22 cellular contexts compared by ENCODE assay signal in the genomic region with DNA sequence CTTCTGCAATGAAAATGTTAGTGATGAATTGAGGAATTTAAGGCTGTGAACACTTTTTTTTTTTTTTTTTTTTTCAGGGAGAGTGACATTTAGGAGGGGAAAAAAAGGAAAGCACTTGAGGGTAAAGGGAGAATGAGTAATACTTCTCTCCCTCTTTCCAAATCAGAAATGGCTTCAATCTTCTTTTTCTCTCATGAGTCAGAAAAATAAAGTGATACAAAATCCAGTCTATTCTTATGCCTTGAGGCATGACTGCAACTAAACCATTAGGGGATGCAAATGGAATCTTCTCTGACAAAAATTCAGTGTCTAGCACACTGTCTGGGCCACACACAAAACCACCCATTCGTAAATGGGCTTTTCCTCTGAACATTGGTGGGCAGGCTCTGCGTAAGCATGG. TPM values are rescaled to one million over a fixed set of nuclear protein-coding genes. Genes with fewer than 3 reads are reported as not detected.
DNase-seq lines count a peak whose midpoint lies in the region; ATAC-seq, FAIRE-seq and TF ChIP-seq lines count a peak whose summit lies in the region.
"Had no signal": no experiment of that assay in that cellular context is flagged by ENCODE, and none has a peak within 500 bp of the region (broad histone marks: within the 10 kb centered on the region; RNA-seq: fewer than 3 reads in every experiment).

No MANE protein-coding gene starts in this region.

- H3K27ac Mint-ChIP-seq in HFFc6: no peak overlapping the region
- no peak overlapping the region for H3K27ac Mint-ChIP-seq in stimulated activated effector memory CD8-positive, alpha-beta T cell treated with anti-CD3 and anti-CD28 coated beads, Interleukin-12 subunit alpha, Interleukin-12 subunit beta, amount 100 ng/mL, for 72 hours
- H3K27ac Mint-ChIP-seq: B cell; CD4-positive, CD25-positive, alpha-beta regulatory T cell; CD8-positive, alpha-beta T cell had no signal

- FAIRE-seq in GM19239 (lab: Jason Lieb, UNC): no peak
- FAIRE-seq: D721Med, G401.6, GM12892, H54 had no signal

- peaks cover 0 to 5% (median 0%) of the 10 kb centered on the region in 4 donors for H3K9me3 ChIP-seq in esophagus muscularis mucosa
- H3K9me3 ChIP-seq: HAP-1 had no signal

- H3K36me3 ChIP-seq in esophagus muscularis mucosa: no peaks in the 10 kb centered on the region
- H3K36me3 ChIP-seq: BLaER1, HAP-1 had no signal

- TF ChIP-seq EP300 in esophagus muscularis mucosa (IDR thresholded peaks at IDR 0.05): no peak

- WGBS in esophagus muscularis mucosa: 77% methylated on average over 2 of the region's 2 CpGs

- peaks cover 2% of the 10 kb centered on the region for H3K27me3 Mint-ChIP-seq in HFFc6 (ENCODE audit: insufficient read depth)

- no peak for ATAC-seq in stimulated activated effector memory CD8-positive, alpha-beta T cell treated with anti-CD3 and anti-CD28 coated beads, Interleukin-12 subunit alpha, Interleukin-12 subunit beta, amount 100 ng/mL, for 72 hours
- no peak for ATAC-seq in HG02798 (IDR thresholded peaks at IDR 0.05; ENCODE audit: poor library complexity, unreplicated experiment)
- ATAC-seq: CD8-positive, alpha-beta T cell had no signal

- no peak overlapping the region for H3K27ac ChIP-seq in esophagus muscularis mucosa (replicated peaks in 1 of 4)
- H3K27ac ChIP-seq: BLaER1, C4-2B had no signal

- DNase-seq in EH (ENCODE audit: low read depth): peak; percentile 57
- peak; percentile 7 for DNase-seq in HFFc6
- peak; percentile 51 for DNase-seq in RPMI7951 (ENCODE audit: low read depth)
- DNase-seq in foreskin melanocyte: peak; percentile 9
- DNase-seq in GM19239 (ENCODE audit: insufficient read length, low spot score): no peak
- no peak for DNase-seq in stimulated activated effector memory CD8-positive, alpha-beta T cell treated with anti-CD3 and anti-CD28 coated beads, Interleukin-12 subunit alpha, Interleukin-12 subunit beta, amount 100 ng/mL, for 72 hours (ENCODE audit: low spot score in 2 of 2)
- DNase-seq in esophagus muscularis mucosa (ENCODE audit: extremely low spot score): no peak
- DNase-seq: CD4-positive, CD25-positive, alpha-beta regulatory T cell; CD8-positive, alpha-beta T cell; DMS 273 treated with DMSO at 0.1 percent for 48 hours; DMS79; GOT3 had no signal

- H3K9me3 Mint-ChIP-seq in HFFc6: peaks cover 5% of the 10 kb centered on the region; the same call in 1 of the 2 replicates
- H3K9me3 Mint-ChIP-seq in stimulated activated effector memory CD8-positive, alpha-beta T cell treated with anti-CD3 and anti-CD28 coated beads, Interleukin-12 subunit alpha, Interleukin-12 subunit beta, amount 100 ng/mL, for 72 hours: peaks cover 6% of the 10 kb centered on the region

- no peak overlapping the region for H3K4me3 ChIP-seq in esophagus muscularis mucosa
- H3K4me3 ChIP-seq: BLaER1, HAP-1 had no signal

- no peaks in the 10 kb centered on the region for H3K36me3 Mint-ChIP-seq in HFFc6 (ENCODE audit: low read depth)
- no peaks in the 10 kb centered on the region for H3K36me3 Mint-ChIP-seq in stimulated activated effector memory CD8-positive, alpha-beta T cell treated with anti-CD3 and anti-CD28 coated beads, Interleukin-12 subunit alpha, Interleukin-12 subunit beta, amount 100 ng/mL, for 72 hours
- H3K36me3 Mint-ChIP-seq: CD4-positive, CD25-positive, alpha-beta regulatory T cell; CD8-positive, alpha-beta T cell had no signal

- no peak overlapping the region for H3K4me3 Mint-ChIP-seq in HFFc6
- no peak overlapping the region for H3K4me3 Mint-ChIP-seq in stimulated activated effector memory CD8-positive, alpha-beta T cell treated with anti-CD3 and anti-CD28 coated beads, Interleukin-12 subunit alpha, Interleukin-12 subunit beta, amount 100 ng/mL, for 72 hours
- H3K4me3 Mint-ChIP-seq: B cell; CD4-positive, CD25-positive, alpha-beta regulatory T cell; CD8-positive, alpha-beta T cell had no signal

- no peaks in the 10 kb centered on the region for H3K27me3 ChIP-seq in esophagus muscularis mucosa
- H3K27me3 ChIP-seq: BLaER1 had no signal

- TF ChIP-seq CTCF in HFFc6 (IDR thresholded peaks at IDR 0.05) (no peak), esophagus muscularis mucosa (IDR thresholded peaks at IDR 0.05) (no peak)

- intact Hi-C loops in esophagus muscularis mucosa (cut with DNase I): no loop called here

- no peak for TF ChIP-seq POLR2A in esophagus muscularis mucosa (IDR thresholded peaks at IDR 0.05; ENCODE audit: low read depth)

- H3K4me1 ChIP-seq in esophagus muscularis mucosa: no peaks in the 10 kb centered on the region
- H3K4me1 ChIP-seq: BLaER1, HAP-1 had no signal

- H3K4me1 Mint-ChIP-seq in HFFc6 (ENCODE audit: low read depth): peaks cover 12% of the 10 kb centered on the region
- no peaks in the 10 kb centered on the region for H3K4me1 Mint-ChIP-seq in stimulated activated effector memory CD8-positive, alpha-beta T cell treated with anti-CD3 and anti-CD28 coated beads, Interleukin-12 subunit alpha, Interleukin-12 subunit beta, amount 100 ng/mL, for 72 hours
- H3K4me1 Mint-ChIP-seq: B cell; CD4-positive, CD25-positive, alpha-beta regulatory T cell had no signal

RNA-seq across cellular contexts. Expression of gene POU4F2, which starts 46.7 kb away (rescaled TPM):
- not detected for total RNA-seq in HFFc6 (2021; fragmentation: NEBNext Ultra II Directional; extraction: Animal tissue kit (Norgen Biotek cat#: 25700))
- total RNA-seq in RPMI7951 (2014; rRNA removed; shearing (Covaris generic)): not detected in 2 replicates
- total RNA-seq in esophagus muscularis mucosa: not detected
- total RNA-seq: A172; B cell; CD4-positive, CD25-positive, alpha-beta regulatory T cell; CD8-positive, alpha-beta T cell had no signal

Comparison
In these comparisons a context has a peak if more than half of its experiments do, and no peak if none do; other contexts are left out.
1. DNase-seq: peak in EH (single experiment), HFFc6 (single experiment), RPMI7951 (single experiment) and foreskin melanocyte (single experiment); none in GM19239 (single experiment), stimulated activated effector memory CD8-positive, alpha-beta T cell treated with anti-CD3 and anti-CD28 coated beads, Interleukin-12 subunit alpha, Interleukin-12 subunit beta, amount 100 ng/mL, for 72 hours (0 of 2) and esophagus muscularis mucosa (single experiment).